ENCODE assay signal across 8 cellular contexts in genomic region chr9:132161743-132162187, GRCh38. TPM values are rescaled to one million over a fixed set of nuclear protein-coding genes. Genes with fewer than 3 reads are reported as not detected.
DNase-seq lines count a peak whose midpoint lies in the region; ATAC-seq and TF ChIP-seq lines count a peak whose summit lies in the region.

Gene NTNG2 (plus strand): TSS chr9:132162058. CDS start chr9:132166832, 4,774 bp downstream.

- H3K9me2 ChIP-seq in DOHH2 (replicated peaks; ENCODE audit: control insufficient read depth, low read length) = no peaks in the 10 kb centered on the region

- H3K79me2 ChIP-seq in DOHH2 (ENCODE audit: control insufficient read depth, low read length) = no peaks in the 10 kb centered on the region

- TF ChIP-seq CTCF in DOHH2 (IDR thresholded peaks at IDR 0.05; ENCODE audit: low read depth, low read length, poor library complexity, severe bottlenecking) = no peak
- TF ChIP-seq CTCF in fibroblast of the aortic adventitia (IDR thresholded peaks at IDR 0.05; ENCODE audit: insufficient read depth, low read length) = no peak
- TF ChIP-seq CTCF in psoas muscle (IDR thresholded peaks at IDR 0.05) = no peak

- intact Hi-C loops in psoas muscle (cut with DNase I) = loop anchor here in 1 of 2 donors (1.0 to 10.0 kb wide), 2 partner anchors 271 to 397 kb away; no protein-coding TSS in a partner anchor

- H3K4me1 ChIP-seq in DOHH2 (ENCODE audit: control insufficient read depth, low read length) = peaks cover 28% of the 10 kb centered on the region
- peaks cover 15% of the 10 kb centered on the region for H3K4me1 ChIP-seq in psoas muscle

- ATAC-seq in T-cell (replicated peaks in 1 of 4) = peak in 2 of 4 experiments; percentile 11 to 16
- ATAC-seq in psoas muscle = peak in 1 of 4 donors; percentile 27

- peak within 1 kb of the TSS; percentile 64 for H3K4me2 ChIP-seq in DOHH2 (ENCODE audit: low read length)

- DNase-seq in T-cell (no peak), fibroblast of the aortic adventitia (ENCODE audit: low read depth) (no peak), psoas muscle (no peak), ACHN (no peak), NK-92 (lab: John Stamatoyannopoulos, UW; ENCODE audit: unreplicated experiment) (no peak)
- DNase-seq in stimulated activated naive CD4-positive, alpha-beta T cell treated with Interleukin-2 at 50 U/mL for 16 hours (lab: John Stamatoyannopoulos, UW) = no peak
- no peak for DNase-seq in activated CD8-positive, alpha-beta memory T cell treated with anti-CD3 and anti-CD28 coated beads, Interleukin-2, amount 50 U/mL, for 4 hours

- no peaks in the 10 kb centered on the region for H3F3A ChIP-seq in DOHH2 (ENCODE audit: control insufficient read depth, insufficient read depth)

- H3K4me3 Mint-ChIP-seq in T-cell = peak within 1 kb of the TSS; percentile 86 to 96 (median 93)

- H3K27me3 ChIP-seq in DOHH2 (ENCODE audit: control insufficient read depth, low read length) (peaks cover 80% of the 10 kb centered on the region), psoas muscle (ENCODE audit: insufficient read depth in 3 of 3, low read length in 2 of 3) (peaks cover 3 to 82% (median 44%) of the 10 kb centered on the region in 3 donors)

- H3K27me3 Mint-ChIP-seq in T-cell = peaks cover 52 to 57% of the 10 kb centered on the region in 2 donors

- H4K20me1 ChIP-seq in DOHH2 (ENCODE audit: control insufficient read depth, insufficient read depth, low read depth, low read length) = no peaks in the 10 kb centered on the region

- H3K36me3 Mint-ChIP-seq in T-cell = no peaks in the 10 kb centered on the region

- H3K4me3 ChIP-seq in DOHH2 (ENCODE audit: low read length) = peak within 1 kb of the TSS; percentile 67
- H3K4me3 ChIP-seq in fibroblast of the aortic adventitia (ENCODE audit: low read depth, low read length) = peak within 1 kb of the TSS; percentile 73
- H3K4me3 ChIP-seq in psoas muscle = peak within 1 kb of the TSS; percentile 72

- in situ Hi-C loops in ACHN (cut with HindIII; ENCODE audit: low pct_ligation_motif_present, low pct_unique_long_range_greater_than_20kb, low sequenced_read_pairs) = no loop called here

- no peaks in the 10 kb centered on the region for H3K36me3 ChIP-seq in DOHH2 (ENCODE audit: control insufficient read depth, low read length)
- no peaks in the 10 kb centered on the region for H3K36me3 ChIP-seq in psoas muscle (ENCODE audit: insufficient read depth in 1 of 2, low read depth in 1 of 2)

- POLR2A ChIA-PET in T-cell (lab: Charles Lee) = no interaction called here

- H3K27ac ChIP-seq in DOHH2 (ENCODE audit: low read depth, low read length) (no peak within 1 kb of the TSS), psoas muscle (no peak within 1 kb of the TSS)

- CTCF ChIA-PET in T-cell (lab: Charles Lee) = interaction anchor here in 1 of 2 donors (0.6 kb wide), 1 partner anchor 482 kb away, joined by 5 read pairs; no protein-coding TSS in a partner anchor

- H3K9me3 Mint-ChIP-seq in T-cell = no peaks in the 10 kb centered on the region

- peaks cover 9 to 14% (median 12%) of the 10 kb centered on the region in 3 donors for H3K4me1 Mint-ChIP-seq in T-cell

- H3K9me3 ChIP-seq in DOHH2 (ENCODE audit: control insufficient read depth, insufficient read depth, low read length) (no peaks in the 10 kb centered on the region), psoas muscle (no peaks in the 10 kb centered on the region)

- H3K27ac Mint-ChIP-seq in T-cell = peak within 1 kb of the TSS in 1 of 2 donors; percentile 61

- 0 to 1% (median 0%) methylated on average over 9 to 66 of the region's 67 CpGs for WGBS in psoas muscle, 3 donors

RNA-seq across cellular contexts. Expression of gene NTNG2, which starts in this region (rescaled TPM):
- 10 to 100 TPM in 1 of 5 donors, 1 to 10 TPM in 4; 4.8 to 14.1 (median 7.8) TPM for total RNA-seq in T-cell
- total RNA-seq in fibroblast of the aortic adventitia (ENCODE audit: low replicate concordance) = 1.1 and 2.4 TPM in 2 replicates
- total RNA-seq in psoas muscle = 1 to 10 TPM in 1 of 4 donors, under 1 TPM in 3; 0.20 to 1.3 (median 0.44) TPM
- polyA plus RNA-seq in psoas muscle = under 1 TPM; 0.01 to 0.04 (median 0.03) TPM
